In the genomic region with DNA sequence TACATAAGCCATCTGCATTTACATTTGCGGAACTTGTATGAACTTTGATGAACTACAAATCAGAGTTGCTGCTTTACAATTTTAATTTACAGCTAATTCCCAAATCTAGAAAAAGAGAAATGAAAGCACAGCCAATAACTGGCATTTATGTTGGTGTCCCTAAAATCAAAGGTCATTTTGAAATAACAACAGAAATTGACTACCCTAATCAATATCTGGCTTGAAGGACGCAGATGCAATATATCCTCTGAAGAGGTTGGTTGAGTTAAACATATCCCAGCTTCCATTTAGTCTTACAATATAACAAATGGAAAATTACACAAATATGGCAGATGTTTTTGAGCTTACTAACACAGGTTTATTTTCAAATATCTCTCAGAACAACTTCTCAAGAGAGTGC, we compare ENCODE assay signal across 8 cellular contexts.
"Had no signal": no experiment of that assay in that cellular context is flagged by ENCODE, and none has a peak within 500 bp of the region (broad histone marks: within the 10 kb centered on the region; RNA-seq: fewer than 3 reads in every experiment).

No MANE protein-coding gene starts in this region.

- FAIRE-seq: H1, H54 had no signal

- H2AFZ ChIP-seq: GM23248 had no signal

- H3K9ac ChIP-seq: GM23248, KMS-11 had no signal

- H3K27ac ChIP-seq: GM23248, HL-60, KMS-11 had no signal

- H3K4me2 ChIP-seq: KMS-11 had no signal

- H3K4me3 ChIP-seq: GM23248 had no signal

- DNase-seq: GM23248, H9, HCEC 1CT, KBM-7 had no signal
